In genomic region chr1:221053889-221054288, GRCh38 we compare ENCODE assay signal across 1 cellular context.
TF ChIP-seq lines count a peak whose summit lies in the region.

No MANE protein-coding gene starts in this region.

TF ChIP-seq in liver, 16 proteins besides CTCF, POLR2A, EP300 and RAD21 (continued from another document):
- TF ChIP-seq, protein P1, sequence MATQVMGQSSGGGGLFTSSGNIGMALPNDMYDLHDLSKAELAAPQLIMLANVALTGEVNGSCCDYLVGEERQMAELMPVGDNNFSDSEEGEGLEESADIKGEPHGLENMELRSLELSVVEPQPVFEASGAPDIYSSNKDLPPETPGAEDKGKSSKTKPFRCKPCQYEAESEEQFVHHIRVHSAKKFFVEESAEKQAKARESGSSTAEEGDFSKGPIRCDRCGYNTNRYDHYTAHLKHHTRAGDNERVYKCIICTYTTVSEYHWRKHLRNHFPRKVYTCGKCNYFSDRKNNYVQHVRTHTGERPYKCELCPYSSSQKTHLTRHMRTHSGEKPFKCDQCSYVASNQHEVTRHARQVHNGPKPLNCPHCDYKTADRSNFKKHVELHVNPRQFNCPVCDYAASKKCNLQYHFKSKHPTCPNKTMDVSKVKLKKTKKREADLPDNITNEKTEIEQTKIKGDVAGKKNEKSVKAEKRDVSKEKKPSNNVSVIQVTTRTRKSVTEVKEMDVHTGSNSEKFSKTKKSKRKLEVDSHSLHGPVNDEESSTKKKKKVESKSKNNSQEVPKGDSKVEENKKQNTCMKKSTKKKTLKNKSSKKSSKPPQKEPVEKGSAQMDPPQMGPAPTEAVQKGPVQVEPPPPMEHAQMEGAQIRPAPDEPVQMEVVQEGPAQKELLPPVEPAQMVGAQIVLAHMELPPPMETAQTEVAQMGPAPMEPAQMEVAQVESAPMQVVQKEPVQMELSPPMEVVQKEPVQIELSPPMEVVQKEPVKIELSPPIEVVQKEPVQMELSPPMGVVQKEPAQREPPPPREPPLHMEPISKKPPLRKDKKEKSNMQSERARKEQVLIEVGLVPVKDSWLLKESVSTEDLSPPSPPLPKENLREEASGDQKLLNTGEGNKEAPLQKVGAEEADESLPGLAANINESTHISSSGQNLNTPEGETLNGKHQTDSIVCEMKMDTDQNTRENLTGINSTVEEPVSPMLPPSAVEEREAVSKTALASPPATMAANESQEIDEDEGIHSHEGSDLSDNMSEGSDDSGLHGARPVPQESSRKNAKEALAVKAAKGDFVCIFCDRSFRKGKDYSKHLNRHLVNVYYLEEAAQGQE (IDR thresholded peaks at IDR 0.05), result no peak
- TF ChIP-seq, protein P2, sequence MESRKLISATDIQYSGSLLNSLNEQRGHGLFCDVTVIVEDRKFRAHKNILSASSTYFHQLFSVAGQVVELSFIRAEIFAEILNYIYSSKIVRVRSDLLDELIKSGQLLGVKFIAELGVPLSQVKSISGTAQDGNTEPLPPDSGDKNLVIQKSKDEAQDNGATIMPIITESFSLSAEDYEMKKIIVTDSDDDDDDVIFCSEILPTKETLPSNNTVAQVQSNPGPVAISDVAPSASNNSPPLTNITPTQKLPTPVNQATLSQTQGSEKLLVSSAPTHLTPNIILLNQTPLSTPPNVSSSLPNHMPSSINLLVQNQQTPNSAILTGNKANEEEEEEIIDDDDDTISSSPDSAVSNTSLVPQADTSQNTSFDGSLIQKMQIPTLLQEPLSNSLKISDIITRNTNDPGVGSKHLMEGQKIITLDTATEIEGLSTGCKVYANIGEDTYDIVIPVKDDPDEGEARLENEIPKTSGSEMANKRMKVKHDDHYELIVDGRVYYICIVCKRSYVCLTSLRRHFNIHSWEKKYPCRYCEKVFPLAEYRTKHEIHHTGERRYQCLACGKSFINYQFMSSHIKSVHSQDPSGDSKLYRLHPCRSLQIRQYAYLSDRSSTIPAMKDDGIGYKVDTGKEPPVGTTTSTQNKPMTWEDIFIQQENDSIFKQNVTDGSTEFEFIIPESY (IDR thresholded peaks at IDR 0.05), result peak; percentile 32
- TF ChIP-seq RXRA (IDR thresholded peaks at IDR 0.05) (peak; percentile 18 to 65), TAF1 (conservative IDR thresholded peaks at IDR 0.05) (no peak), EGR1 (IDR thresholded peaks at IDR 0.05; ENCODE audit: low read depth in 2 of 2) (no peak), FOXA2 (IDR thresholded peaks at IDR 0.05) (peak; percentile 31), HNF4A (conservative IDR thresholded peaks at IDR 0.05) (peak; percentile 27 to 61), HNF4G (IDR thresholded peaks at IDR 0.05) (no peak), YY1 (IDR thresholded peaks at IDR 0.05) (peak; percentile 46), GABPA (IDR thresholded peaks at IDR 0.05 in 1 of 2, conservative IDR thresholded peaks at IDR 0.05 in 1 of 2) (peak in 1 of 2 donors; percentile 25)
- TF ChIP-seq, protein P3, sequence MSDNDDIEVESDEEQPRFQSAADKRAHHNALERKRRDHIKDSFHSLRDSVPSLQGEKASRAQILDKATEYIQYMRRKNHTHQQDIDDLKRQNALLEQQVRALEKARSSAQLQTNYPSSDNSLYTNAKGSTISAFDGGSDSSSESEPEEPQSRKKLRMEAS (IDR thresholded peaks at IDR 0.05), result peak; percentile 65
TF ChIP-seq in liver: peak in this region for 9.
